Comparison of ENCODE assay signal across 8 cellular contexts in genomic region chr19:23914402-23915286, GRCh38. TPM values are rescaled to one million over a fixed set of nuclear protein-coding genes. Genes with fewer than 3 reads are reported as not detected.
DNase-seq lines count a peak whose midpoint lies in the region; ATAC-seq, FAIRE-seq and TF ChIP-seq lines count a peak whose summit lies in the region.

ZNF726 (plus strand) TSS chr19:23914886; CDS start chr19:23914995, 109 bp downstream.

- dilution Hi-C loops in endothelial cell of umbilical vein (cut with MboI; ENCODE audit: extremely low pct_ligation_motif_present, low sequenced_read_pairs) = no loop called here

- peak within 1 kb of the TSS; percentile 77 for H3K9ac ChIP-seq in endothelial cell of umbilical vein (replicated peaks; ENCODE audit: extremely low read depth, insufficient read depth, low read length)

- peak within 1 kb of the TSS; percentile 56 for H3K4me2 ChIP-seq in endothelial cell of umbilical vein (ENCODE audit: insufficient read depth, low read length)

- FAIRE-seq in endothelial cell of umbilical vein (lab: Jason Lieb, UNC) = peak; percentile 96

- DNase-seq in AG20443 (ENCODE audit: low spot score) (peak; percentile 88), NCI-H82 (lab: John Stamatoyannopoulos, UW) (peak; percentile 99), endothelial cell of umbilical vein (ENCODE audit: low read depth, low spot score) (peak; percentile 90), mucosa of descending colon (peak; percentile 80 to 90 (median 84))
- peak; percentile 69 for DNase-seq in activated CD8-positive, alpha-beta memory T cell treated with anti-CD3 and anti-CD28 coated beads, Interleukin-2, amount 50 U/mL, for 24 hours (ENCODE audit: extremely low read depth)
- peak; percentile 76 for DNase-seq in stimulated activated CD8-positive, alpha-beta memory T cell treated with anti-CD3 and anti-CD28 coated beads, Interleukin-4, amount 100 ng/mL, for 24 hours (ENCODE audit: low read depth)

- H3K36me3 ChIP-seq in endothelial cell of umbilical vein (ENCODE audit: control insufficient read depth in 2 of 2, extremely low read depth in 1 of 2, insufficient read depth in 2 of 2, low read length in 2 of 2) = no peaks in the 10 kb centered on the region
- no peaks in the 10 kb centered on the region for H3K36me3 ChIP-seq in mucosa of descending colon (ENCODE audit: low read depth)

- CTCF ChIA-PET in endothelial cell of umbilical vein (lab: Charles Lee) = interaction anchor here (0.8 kb wide), 1 partner anchor 119 kb away, joined by 3 read pairs; no protein-coding TSS in a partner anchor

- BruUV-seq in endothelial cell of umbilical vein (replicated peaks; lab: Mats Ljungman, UMichigan) = TSS peak; percentile 63

- no peaks in the 10 kb centered on the region for H3K79me2 ChIP-seq in endothelial cell of umbilical vein (ENCODE audit: control insufficient read depth, insufficient read depth, low read length)

- H3K9me3 ChIP-seq in endothelial cell of umbilical vein (replicated peaks; ENCODE audit: control insufficient read depth, insufficient read depth, low read length) (no peaks in the 10 kb centered on the region), mucosa of descending colon (no peaks in the 10 kb centered on the region)

- peak within 1 kb of the TSS; percentile 94 for H2AFZ ChIP-seq in endothelial cell of umbilical vein (ENCODE audit: low read depth, low read length)

- H3K4me3 ChIP-seq in endothelial cell of umbilical vein (replicated peaks in 1 of 3; ENCODE audit: insufficient read depth in 1 of 3, low read depth in 1 of 3, low read length in 3 of 3) (peak within 1 kb of the TSS; percentile 34 to 83 (median 74)), mucosa of descending colon (peak within 1 kb of the TSS; percentile 42)

- peak; percentile 98 for ATAC-seq in GM19023 (IDR thresholded peaks at IDR 0.05; ENCODE audit: unreplicated experiment)
- ATAC-seq in HG03175 (IDR thresholded peaks at IDR 0.05; ENCODE audit: unreplicated experiment) = peak; percentile 97
- ATAC-seq in mucosa of descending colon = peak; percentile 95

- TF ChIP-seq POLR2A in endothelial cell of umbilical vein (IDR thresholded peaks at IDR 0.05; ENCODE audit: low read depth, low read length) = no peak

- H4K20me1 ChIP-seq in endothelial cell of umbilical vein (replicated peaks; ENCODE audit: control insufficient read depth, extremely low read depth, insufficient read depth, low read length) = no peaks in the 10 kb centered on the region

- H3K4me1 ChIP-seq in endothelial cell of umbilical vein (ENCODE audit: control insufficient read depth, extremely low read depth, insufficient read depth, low read length) = no peaks in the 10 kb centered on the region
- no peaks in the 10 kb centered on the region for H3K4me1 ChIP-seq in mucosa of descending colon (ENCODE audit: low read depth)

- TF ChIP-seq CTCF in endothelial cell of umbilical vein (IDR thresholded peaks at IDR 0.05; ENCODE audit: extremely low read depth in 1 of 2, insufficient read depth in 1 of 2, low read depth in 1 of 2, low read length in 2 of 2) (no peak), mucosa of descending colon (IDR thresholded peaks at IDR 0.05) (no peak)

- peak within 1 kb of the TSS; percentile 42 for H3K27ac ChIP-seq in endothelial cell of umbilical vein (ENCODE audit: insufficient read depth, low read depth, low read length)

- POLR2A ChIA-PET in endothelial cell of umbilical vein (lab: Charles Lee) = interaction anchor here (0.6 kb wide), 1 partner anchor 186 kb away, joined by 3 read pairs; no protein-coding TSS in a partner anchor

- no peaks in the 10 kb centered on the region for H3K27me3 ChIP-seq in endothelial cell of umbilical vein (ENCODE audit: control insufficient read depth in 2 of 2, insufficient read depth in 2 of 2, low read length in 2 of 2)

- intact Hi-C loops in endothelial cell of umbilical vein (cut with micrococcal nuclease) (loop anchor here (1.0 kb wide), 1 partner anchor 119 kb away; no protein-coding TSS in a partner anchor), mucosa of descending colon (cut with DNase I, micrococcal nuclease) (no loop called here)

- H3K9me1 ChIP-seq in endothelial cell of umbilical vein (replicated peaks; ENCODE audit: control insufficient read depth, extremely low read depth, insufficient read depth, low read length) = no peaks in the 10 kb centered on the region

TF ChIP-seq in endothelial cell of umbilical vein, 7 proteins besides CTCF, POLR2A, EP300 and RAD21:
- TF ChIP-seq POLR2AphosphoS5 (IDR thresholded peaks at IDR 0.05; ENCODE audit: insufficient read depth, low read depth, low read length) (no peak), MAX (IDR thresholded peaks at IDR 0.05; ENCODE audit: insufficient read depth, insufficient read length) (no peak), JUN (IDR thresholded peaks at IDR 0.05; ENCODE audit: borderline replicate concordance, insufficient read depth, insufficient read length, low read depth) (no peak), FOS (IDR thresholded peaks at IDR 0.05; ENCODE audit: borderline replicate concordance, insufficient read depth, low read length) (no peak), GATA2 (IDR thresholded peaks at IDR 0.05; ENCODE audit: insufficient read depth, insufficient read length, low read depth, low read length) (no peak), EZH2 (IDR thresholded peaks at IDR 0.05; ENCODE audit: borderline replicate concordance, low read depth, low read length, severe bottlenecking) (no peak), MYC (IDR thresholded peaks at IDR 0.05; ENCODE audit: low read depth, low read length) (no peak)
TF ChIP-seq in endothelial cell of umbilical vein: peak in this region for 0.

RNA-seq across cellular contexts. Expression of gene ZNF726, which starts in this region (rescaled TPM):
- total RNA-seq in endothelial cell of umbilical vein (2.9 and 4.7 TPM in 2 replicates), mucosa of descending colon (1 to 10 TPM; 1.7 to 8.5 (median 1.9) TPM)
- 2.5 and 3.8 TPM in 2 replicates for polyA plus RNA-seq in endothelial cell of umbilical vein
- polyA plus RNA-seq in endothelial cell of umbilical vein (2011; cell fraction: cytosol; rRNA removed) = 2.1 and 3.1 TPM in 2 replicates
- 4.7 and 7.3 TPM in 2 replicates for polyA plus RNA-seq in endothelial cell of umbilical vein (2011; cell fraction: nucleus; rRNA removed)
- polyA plus RNA-seq in endothelial cell of umbilical vein (2012) = 1.6 TPM in 2 replicates
- 3.0 and 3.9 TPM in 2 replicates for polyA minus RNA-seq in endothelial cell of umbilical vein
- polyA minus RNA-seq in endothelial cell of umbilical vein (2011; cell fraction: cytosol; rRNA and poly(A)+ RNA removed) = not detected
- 4.9 and 9.6 TPM in 2 replicates for polyA minus RNA-seq in endothelial cell of umbilical vein (2011; cell fraction: nucleus; rRNA and poly(A)+ RNA removed)

Comparison
In these comparisons a context has a peak if more than half of its experiments do, and no peak if none do; other contexts are left out.
1. Peak in every context shown above with its lines: DNase-seq, ATAC-seq, H3K4me3 ChIP-seq and H3K27ac ChIP-seq.